ENCODE assay signal across 11 cellular contexts in genomic region chr18:8673276-8674209, GRCh38. TPM values are rescaled to one million over a fixed set of nuclear protein-coding genes. Genes with fewer than 3 reads are reported as not detected.
DNase-seq lines count a peak whose midpoint lies in the region; ATAC-seq and TF ChIP-seq lines count a peak whose summit lies in the region.
"Had no signal": no experiment of that assay in that cellular context is flagged by ENCODE, and none has a peak within 500 bp of the region (broad histone marks: within the 10 kb centered on the region; RNA-seq: fewer than 3 reads in every experiment).

No MANE protein-coding gene starts in this region.

- no peaks in the 10 kb centered on the region for H3K36me3 ChIP-seq in GM23338 (ENCODE audit: insufficient read depth)

- H3K4me1 Mint-ChIP-seq in GM23338: peaks cover 17% of the 10 kb centered on the region
- H3K4me1 Mint-ChIP-seq in effector memory CD8-positive, alpha-beta T cell (ENCODE audit: low read depth in 2 of 2): no peaks in the 10 kb centered on the region

- no peak overlapping the region for H3K27ac ChIP-seq in GM23338 (ENCODE audit: low read depth)
- no peak overlapping the region for H3K27ac ChIP-seq in coronary artery

- H3K27me3 ChIP-seq in GM23338 (ENCODE audit: insufficient read depth): no peaks in the 10 kb centered on the region

- TF ChIP-seq CTCF in GM23338 (conservative IDR thresholded peaks at IDR 0.05; ENCODE audit: low read depth in 2 of 2) (no peak), coronary artery (IDR thresholded peaks at IDR 0.05) (no peak)

- H3K4me2 ChIP-seq in GM23338: no peak overlapping the region

- H3K27me3 Mint-ChIP-seq in GM23338 (ENCODE audit: insufficient read depth, low read depth, poor library complexity): no peaks in the 10 kb centered on the region
- peaks cover 0 to 4% of the 10 kb centered on the region in 2 donors for H3K27me3 Mint-ChIP-seq in effector memory CD8-positive, alpha-beta T cell

- H3K4me3 Mint-ChIP-seq in GM23338: no peak overlapping the region
- no peak overlapping the region for H3K4me3 Mint-ChIP-seq in effector memory CD8-positive, alpha-beta T cell

- no peaks in the 10 kb centered on the region for H4K20me1 ChIP-seq in GM23338 (replicated peaks; ENCODE audit: insufficient read depth)

- no peak for DNase-seq in GM23338 (ENCODE audit: low spot score)
- peak; percentile 14 for DNase-seq in kidney tubule cell (ENCODE audit: low spot score)
- DNase-seq in coronary artery (ENCODE audit: low spot score): no peak
- DNase-seq in effector memory CD8-positive, alpha-beta T cell: no peak
- DNase-seq in NCI-H146 (lab: John Stamatoyannopoulos, UW): no peak
- DNase-seq: activated gamma-delta T cell; effector CD8-positive, alpha-beta T cell had no signal

- H3F3A ChIP-seq in GM23338 (replicated peaks; ENCODE audit: low read depth): no peaks in the 10 kb centered on the region

- no peaks in the 10 kb centered on the region for H3K9me2 ChIP-seq in GM23338 (ENCODE audit: insufficient read depth)

- H2AFZ ChIP-seq in GM23338: no peak overlapping the region

- no peaks in the 10 kb centered on the region; the same call in 2 of the 3 replicates for H3K9me3 Mint-ChIP-seq in GM23338
- H3K9me3 Mint-ChIP-seq in effector memory CD8-positive, alpha-beta T cell: no peaks in the 10 kb centered on the region

- no peaks in the 10 kb centered on the region for H3K79me2 ChIP-seq in GM23338 (replicated peaks; ENCODE audit: insufficient read depth)

- no peak overlapping the region for H3K27ac Mint-ChIP-seq in GM23338
- H3K27ac Mint-ChIP-seq in effector memory CD8-positive, alpha-beta T cell: no peak overlapping the region

- peaks cover 9% of the 10 kb centered on the region; the same call in 1 of the 2 replicates for H3K4me1 ChIP-seq in GM23338 (ENCODE audit: insufficient read depth)

- peak; percentile 92 for ATAC-seq in GM19023 (IDR thresholded peaks at IDR 0.05; ENCODE audit: unreplicated experiment)
- peak; percentile 31; the same call in 1 of the 3 replicates for ATAC-seq in GM23338
- peak; percentile 83 for ATAC-seq in HG03460 (IDR thresholded peaks at IDR 0.05; ENCODE audit: unreplicated experiment)
- ATAC-seq in HG02884 (IDR thresholded peaks at IDR 0.05; ENCODE audit: unreplicated experiment): no peak
- ATAC-seq in effector memory CD8-positive, alpha-beta T cell (replicated peaks): no peak
- ATAC-seq: sciatic nerve had no signal

- no peaks in the 10 kb centered on the region for H3K36me3 Mint-ChIP-seq in GM23338 (ENCODE audit: low read depth)
- H3K36me3 Mint-ChIP-seq in effector memory CD8-positive, alpha-beta T cell (ENCODE audit: insufficient read depth): no peaks in the 10 kb centered on the region

- H3K4me3 ChIP-seq in GM23338 (no peak overlapping the region), coronary artery (no peak overlapping the region)

TF ChIP-seq in GM23338, 12 proteins besides CTCF, POLR2A, EP300 and RAD21 (continues in another document):
- TF ChIP-seq STAT1 (IDR thresholded peaks at IDR 0.05; ENCODE audit: unreplicated experiment): no peak
- no peak for TF ChIP-seq ETS1 (IDR thresholded peaks at IDR 0.05)
- no peak for TF ChIP-seq REST (IDR thresholded peaks at IDR 0.05; ENCODE audit: unreplicated experiment)
- TF ChIP-seq JUNB (IDR thresholded peaks at IDR 0.05; ENCODE audit: unreplicated experiment): no peak
- TF ChIP-seq EZH2 (IDR thresholded peaks at IDR 0.05; ENCODE audit: low read depth, unreplicated experiment): no peak
- no peak for TF ChIP-seq POLR2AphosphoS5 (IDR thresholded peaks at IDR 0.05; ENCODE audit: low read depth)
- no peak for TF ChIP-seq ZNF331 (CRISPR knock-in tag; IDR thresholded peaks at IDR 0.05; ENCODE audit: low read depth)

RNA-seq across cellular contexts. Expression of gene MTCL1, which starts 31.8 kb away (rescaled TPM):
- 35.1 and 45.0 TPM in 2 replicates for total RNA-seq in GM23338 (2014; rRNA removed; shearing (Covaris generic))
- 11.3 and 14.4 TPM in 2 replicates for polyA plus RNA-seq in GM23338 (2016; fragmentation: Nextera tagmentation; extraction: Ambion mirVana)

Comparison
In these comparisons a context has a peak if more than half of its experiments do, and no peak if none do; other contexts are left out.
1. ATAC-seq: peak in GM19023 (single experiment), GM23338 (single experiment) and HG03460 (single experiment); none in HG02884 (single experiment) and effector memory CD8-positive, alpha-beta T cell (single experiment).